8 cellular contexts compared by ENCODE assay signal in the genomic region with DNA sequence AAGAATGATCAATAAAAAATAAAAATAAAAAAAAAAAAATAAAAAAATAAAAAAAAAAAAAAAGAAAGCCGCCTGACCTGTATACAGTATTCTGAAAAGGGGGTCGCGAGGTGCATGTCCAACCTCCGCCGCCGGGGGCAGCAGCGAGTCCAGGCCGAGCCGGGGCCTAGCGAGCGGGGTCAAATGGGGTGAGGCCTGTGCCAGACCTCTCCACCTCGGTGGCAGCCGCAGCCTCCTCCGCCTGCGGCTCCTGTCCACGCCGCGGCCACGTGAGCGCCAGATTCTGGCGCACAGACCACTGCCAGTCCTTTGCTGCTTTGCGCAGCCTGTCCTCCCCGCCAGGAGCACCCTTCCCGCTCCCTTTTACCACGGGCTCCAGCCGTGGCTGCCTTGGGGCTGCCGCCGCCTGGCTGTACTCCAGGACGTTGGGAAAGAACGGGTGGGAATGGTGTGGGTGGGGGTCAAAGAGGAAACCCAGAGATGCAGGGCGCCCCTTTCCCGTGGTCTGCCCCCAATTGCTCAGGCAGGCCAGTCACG. TPM values are rescaled to one million over a fixed set of nuclear protein-coding genes. Genes with fewer than 3 reads are reported as not detected.
DNase-seq lines count a peak whose midpoint lies in the region; ATAC-seq and TF ChIP-seq lines count a peak whose summit lies in the region.

No MANE protein-coding gene starts in this region.

- H3K36me3 ChIP-seq in Caco-2 (ENCODE audit: control insufficient read depth, insufficient read depth, low read length) (no peaks in the 10 kb centered on the region), H7 (replicated peaks; ENCODE audit: control insufficient read depth, insufficient read depth, low read length) (peaks cover 6% of the 10 kb centered on the region)
- H3K36me3 ChIP-seq in naive thymus-derived CD4-positive, alpha-beta T cell (ENCODE audit: control insufficient read depth in 2 of 3, insufficient read depth in 3 of 3, low read length in 3 of 3), result peaks cover 0 to 19% (median 0%) of the 10 kb centered on the region in 3 experiments

- TF ChIP-seq CTCF in Caco-2 (IDR thresholded peaks at IDR 0.05; ENCODE audit: insufficient read depth in 1 of 2, low read depth in 1 of 2, low read length in 1 of 2, severe bottlenecking in 1 of 2, unreplicated experiment in 1 of 2), result peak; percentile 63 to 76

- POLR2A ChIA-PET in Caco-2 (lab: Charles Lee), result no interaction called here
- POLR2A ChIA-PET in naive thymus-derived CD4-positive, alpha-beta T cell (lab: Charles Lee), result interaction anchor here (2.6 kb wide), 1 partner anchor 12 kb away, joined by 14 read pairs; a partner anchor contains a TSS

- H3K27ac Mint-ChIP-seq in Caco-2 (ENCODE audit: unreplicated experiment), result no peak overlapping the region
- H3K27ac Mint-ChIP-seq in activated CD8-positive, alpha-beta memory T cell treated with anti-CD3 and anti-CD28 coated beads, Interleukin-2, amount 10 ng/mL, durations not matched to agents 7 days and 5 days, result peak overlapping the region; percentile 75
- peak overlapping the region in 4 of 9 donors; percentile 14 to 76 (median 42) for H3K27ac Mint-ChIP-seq in naive thymus-derived CD4-positive, alpha-beta T cell

- peaks cover 13% of the 10 kb centered on the region for H3K36me3 Mint-ChIP-seq in Caco-2 (ENCODE audit: insufficient read depth, unreplicated experiment)
- peaks cover 10% of the 10 kb centered on the region for H3K36me3 Mint-ChIP-seq in activated CD8-positive, alpha-beta memory T cell treated with anti-CD3 and anti-CD28 coated beads, Interleukin-2, amount 10 ng/mL, durations not matched to agents 7 days and 5 days
- peaks cover 0 to 11% (median 0%) of the 10 kb centered on the region in 5 donors for H3K36me3 Mint-ChIP-seq in naive thymus-derived CD4-positive, alpha-beta T cell

- no peak overlapping the region for H3K4me3 Mint-ChIP-seq in Caco-2 (ENCODE audit: unreplicated experiment)
- H3K4me3 Mint-ChIP-seq in activated CD8-positive, alpha-beta memory T cell treated with anti-CD3 and anti-CD28 coated beads, Interleukin-2, amount 10 ng/mL, durations not matched to agents 7 days and 5 days, result no peak overlapping the region
- H3K4me3 Mint-ChIP-seq in naive thymus-derived CD4-positive, alpha-beta T cell, result peak overlapping the region in 7 of 10 donors; percentile 14 to 68 (median 49)

- peaks cover 6% of the 10 kb centered on the region for H3K4me1 Mint-ChIP-seq in Caco-2 (ENCODE audit: low read depth, unreplicated experiment)
- peaks cover 22% of the 10 kb centered on the region for H3K4me1 Mint-ChIP-seq in activated CD8-positive, alpha-beta memory T cell treated with anti-CD3 and anti-CD28 coated beads, Interleukin-2, amount 10 ng/mL, durations not matched to agents 7 days and 5 days
- H3K4me1 Mint-ChIP-seq in naive thymus-derived CD4-positive, alpha-beta T cell, result peaks cover 10 to 28% (median 19%) of the 10 kb centered on the region in 7 donors

- H3K27me3 ChIP-seq in Caco-2 (replicated peaks; ENCODE audit: control insufficient read depth, insufficient read depth, low read length) (no peaks in the 10 kb centered on the region), H7 (ENCODE audit: control insufficient read depth, insufficient read depth, low read length) (no peaks in the 10 kb centered on the region; the same call in 1 of the 2 replicates)
- no peaks in the 10 kb centered on the region for H3K27me3 ChIP-seq in naive thymus-derived CD4-positive, alpha-beta T cell (ENCODE audit: control insufficient read depth in 2 of 2, insufficient read depth in 2 of 2, low read length in 2 of 2)

- H3K27ac ChIP-seq in naive thymus-derived CD4-positive, alpha-beta T cell (ENCODE audit: low read depth, low read length), result peak overlapping the region; percentile 27

- ATAC-seq in activated CD8-positive, alpha-beta memory T cell treated with anti-CD3 and anti-CD28 coated beads, Interleukin-2, amount 10 ng/mL, durations not matched to agents 7 days and 5 days, result peak; percentile 59
- peak; percentile 92 for ATAC-seq in naive thymus-derived CD4-positive, alpha-beta T cell
- ATAC-seq in GM21515 (IDR thresholded peaks at IDR 0.05; ENCODE audit: unreplicated experiment), result no peak

- H3K4me1 ChIP-seq in Caco-2, result no peaks in the 10 kb centered on the region
- H3K4me1 ChIP-seq in naive thymus-derived CD4-positive, alpha-beta T cell (ENCODE audit: control insufficient read depth in 2 of 2, insufficient read depth in 2 of 2, low read length in 2 of 2), result peaks cover 4 to 16% of the 10 kb centered on the region in 2 donors

- H3K9me3 Mint-ChIP-seq in Caco-2 (ENCODE audit: unreplicated experiment), result peaks cover 9% of the 10 kb centered on the region
- H3K9me3 Mint-ChIP-seq in activated CD8-positive, alpha-beta memory T cell treated with anti-CD3 and anti-CD28 coated beads, Interleukin-2, amount 10 ng/mL, durations not matched to agents 7 days and 5 days (ENCODE audit: low read depth), result no peaks in the 10 kb centered on the region
- H3K9me3 Mint-ChIP-seq in naive thymus-derived CD4-positive, alpha-beta T cell, result no peaks in the 10 kb centered on the region

- no peaks in the 10 kb centered on the region for H3K9me3 ChIP-seq in Caco-2
- no peaks in the 10 kb centered on the region for H3K9me3 ChIP-seq in naive thymus-derived CD4-positive, alpha-beta T cell (ENCODE audit: control insufficient read depth in 2 of 3, low read length in 3 of 3)

- H3K27me3 Mint-ChIP-seq in Caco-2 (ENCODE audit: insufficient read depth, unreplicated experiment), result no peaks in the 10 kb centered on the region
- no peaks in the 10 kb centered on the region for H3K27me3 Mint-ChIP-seq in activated CD8-positive, alpha-beta memory T cell treated with anti-CD3 and anti-CD28 coated beads, Interleukin-2, amount 10 ng/mL, durations not matched to agents 7 days and 5 days
- H3K27me3 Mint-ChIP-seq in naive thymus-derived CD4-positive, alpha-beta T cell, result no peaks in the 10 kb centered on the region

- CTCF ChIA-PET in Caco-2 (lab: Charles Lee), result no interaction called here
- CTCF ChIA-PET in activated CD8-positive, alpha-beta memory T cell treated with anti-CD3 and anti-CD28 coated beads, Interleukin-2, amount 10 ng/mL, durations not matched to agents 7 days and 5 days (lab: Charles Lee), result no interaction called here
- CTCF ChIA-PET in naive thymus-derived CD4-positive, alpha-beta T cell (lab: Charles Lee), result no interaction called here

- H3K4me3 ChIP-seq in Caco-2 (ENCODE audit: low read depth, low read length), result no peak overlapping the region
- no peak overlapping the region for H3K4me3 ChIP-seq in H7 (ENCODE audit: insufficient read depth, low read depth, low read length)
- no peak overlapping the region for H3K4me3 ChIP-seq in naive thymus-derived CD4-positive, alpha-beta T cell (ENCODE audit: low read length)

- DNase-seq in Caco-2, result peak; percentile 67 to 77
- DNase-seq in H7, result peak; percentile 97
- peak; percentile 70 to 75 for DNase-seq in NOMO-1 (lab: John Stamatoyannopoulos, UW; ENCODE audit: unreplicated experiment in 2 of 2)
- DNase-seq in activated CD8-positive, alpha-beta memory T cell treated with anti-CD3 and anti-CD28 coated beads, Interleukin-2, amount 10 ng/mL, durations not matched to agents 7 days and 5 days, result peak; percentile 89
- DNase-seq in epidermal melanocyte (ENCODE audit: insufficient read length, low spot score), result peak; percentile 84
- peak; percentile 54 to 86 (median 65) for DNase-seq in naive thymus-derived CD4-positive, alpha-beta T cell
- DNase-seq in stimulated activated CD8-positive, alpha-beta memory T cell treated with anti-CD3 and anti-CD28 coated beads, Interleukin-7, amount 100 ng/mL, for 48 hours (ENCODE audit: extremely low read depth in 1 of 2, low read depth in 1 of 2), result peak; percentile 71 to 77

- no TSS peak for BruUV-seq in Caco-2 (replicated peaks; lab: Mats Ljungman, UMichigan)

- intact Hi-C loops in Caco-2 (cut with micrococcal nuclease; ENCODE audit: unreplicated experiment), result loop anchor here (5.0 kb wide), 1 partner anchor 37 kb away; no protein-coding TSS in a partner anchor
- intact Hi-C loops in naive thymus-derived CD4-positive, alpha-beta T cell (cut with micrococcal nuclease), result loop anchor here (2.0 kb wide), 2 partner anchors 13 to 37 kb away; no protein-coding TSS in a partner anchor

RNA-seq across cellular contexts. Expression of a gene that starts 2.4 kb away (rescaled TPM):
- total RNA-seq in Caco-2 (2022), result 30.5 and 34.1 TPM in 2 replicates
- total RNA-seq in H7 (2014; rRNA removed; shearing (Covaris generic)), result 52.7 and 64.0 TPM in 2 replicates
- 10 to 100 TPM; 34.7 to 35.4 TPM for total RNA-seq in activated CD8-positive, alpha-beta memory T cell treated with anti-CD3 and anti-CD28 coated beads, Interleukin-2, amount 10 ng/mL, durations not matched to agents 7 days and 5 days
- total RNA-seq in naive thymus-derived CD4-positive, alpha-beta T cell, result 10 to 100 TPM; 10.3 to 30.8 (median 20.8) TPM
- 10 to 100 TPM; 21.0 to 36.0 TPM for polyA plus RNA-seq in naive thymus-derived CD4-positive, alpha-beta T cell

RNA-seq across cellular contexts. Expression of a gene that starts 11.1 kb away (rescaled TPM):
- 61.3 and 61.4 TPM in 2 replicates for total RNA-seq in Caco-2 (2022)
- total RNA-seq in H7 (2014; rRNA removed; shearing (Covaris generic)), result 127 and 135 TPM in 2 replicates
- total RNA-seq in activated CD8-positive, alpha-beta memory T cell treated with anti-CD3 and anti-CD28 coated beads, Interleukin-2, amount 10 ng/mL, durations not matched to agents 7 days and 5 days, result 10 to 100 TPM; 66.3 to 68.9 TPM
- total RNA-seq in naive thymus-derived CD4-positive, alpha-beta T cell, result 10 to 100 TPM; 29.5 to 69.3 (median 35.6) TPM
- polyA plus RNA-seq in naive thymus-derived CD4-positive, alpha-beta T cell, result 10 to 100 TPM; 82.3 to 93.0 TPM

RNA-seq across cellular contexts. Expression of a gene that starts 11.7 kb away (rescaled TPM):
- 46.2 and 50.2 TPM in 2 replicates for total RNA-seq in Caco-2 (2022)
- 61.7 and 77.2 TPM in 2 replicates for total RNA-seq in H7 (2014; rRNA removed; shearing (Covaris generic))
- total RNA-seq in activated CD8-positive, alpha-beta memory T cell treated with anti-CD3 and anti-CD28 coated beads, Interleukin-2, amount 10 ng/mL, durations not matched to agents 7 days and 5 days, result 10 to 100 TPM; 54.8 to 56.1 TPM
- total RNA-seq in naive thymus-derived CD4-positive, alpha-beta T cell, result 100 to 1,000 TPM in 4 of 5 experiments, 10 to 100 TPM in 1; 63.0 to 134 (median 112) TPM
- polyA plus RNA-seq in naive thymus-derived CD4-positive, alpha-beta T cell, result 100 to 1,000 TPM in 1 of 2 donors, 10 to 100 TPM in 1; 76.3 to 106 TPM

RNA-seq across cellular contexts. Expression of a gene that starts 17.0 kb away (rescaled TPM):
- total RNA-seq in Caco-2 (2022), result 1.8 and 2.1 TPM in 2 replicates
- total RNA-seq in H7 (2014; rRNA removed; shearing (Covaris generic)), result 1.3 and 4.5 TPM in 2 replicates
- 1 to 10 TPM; 5.3 to 6.6 TPM for total RNA-seq in activated CD8-positive, alpha-beta memory T cell treated with anti-CD3 and anti-CD28 coated beads, Interleukin-2, amount 10 ng/mL, durations not matched to agents 7 days and 5 days
- total RNA-seq in naive thymus-derived CD4-positive, alpha-beta T cell, result 1 to 10 TPM; 5.2 to 7.2 (median 7.1) TPM
- polyA plus RNA-seq in naive thymus-derived CD4-positive, alpha-beta T cell, result 1 to 10 TPM in 1 of 2 donors, under 1 TPM in 1; 0.46 to 1.6 TPM

RNA-seq across cellular contexts. Expression of a gene that starts 29.8 kb away (rescaled TPM):
- 237 and 271 TPM in 2 replicates for total RNA-seq in Caco-2 (2022)
- 57.1 and 65.4 TPM in 2 replicates for total RNA-seq in H7 (2014; rRNA removed; shearing (Covaris generic))
- not detected for total RNA-seq in activated CD8-positive, alpha-beta memory T cell treated with anti-CD3 and anti-CD28 coated beads, Interleukin-2, amount 10 ng/mL, durations not matched to agents 7 days and 5 days
- total RNA-seq in naive thymus-derived CD4-positive, alpha-beta T cell, result not detected
- not detected for polyA plus RNA-seq in naive thymus-derived CD4-positive, alpha-beta T cell

Comparison
In these comparisons a context has a peak if more than half of its experiments do, and no peak if none do; other contexts are left out.
1. H3K4me3 Mint-ChIP-seq: peak in naive thymus-derived CD4-positive, alpha-beta T cell (7 of 10); none in Caco-2 (single experiment) and activated CD8-positive, alpha-beta memory T cell treated with anti-CD3 and anti-CD28 coated beads, Interleukin-2, amount 10 ng/mL, durations not matched to agents 7 days and 5 days (single experiment).
2. Peak in every context shown above with its lines, with median percentiles within 50 percentile points of each other: DNase-seq.